In genomic region chr1:225565845-225566244, GRCh38 we compare ENCODE assay signal across 1 cellular context.
TF ChIP-seq lines count a peak whose summit lies in the region.

No MANE protein-coding gene starts in this region.

TF ChIP-seq in WTC11, 78 proteins besides CTCF, POLR2A, EP300 and RAD21 (continued from another document):
- no peak for TF ChIP-seq AFF4 (CRISPR knock-in tag; IDR thresholded peaks at IDR 0.05; ENCODE audit: borderline replicate concordance)
- TF ChIP-seq, protein P1, sequence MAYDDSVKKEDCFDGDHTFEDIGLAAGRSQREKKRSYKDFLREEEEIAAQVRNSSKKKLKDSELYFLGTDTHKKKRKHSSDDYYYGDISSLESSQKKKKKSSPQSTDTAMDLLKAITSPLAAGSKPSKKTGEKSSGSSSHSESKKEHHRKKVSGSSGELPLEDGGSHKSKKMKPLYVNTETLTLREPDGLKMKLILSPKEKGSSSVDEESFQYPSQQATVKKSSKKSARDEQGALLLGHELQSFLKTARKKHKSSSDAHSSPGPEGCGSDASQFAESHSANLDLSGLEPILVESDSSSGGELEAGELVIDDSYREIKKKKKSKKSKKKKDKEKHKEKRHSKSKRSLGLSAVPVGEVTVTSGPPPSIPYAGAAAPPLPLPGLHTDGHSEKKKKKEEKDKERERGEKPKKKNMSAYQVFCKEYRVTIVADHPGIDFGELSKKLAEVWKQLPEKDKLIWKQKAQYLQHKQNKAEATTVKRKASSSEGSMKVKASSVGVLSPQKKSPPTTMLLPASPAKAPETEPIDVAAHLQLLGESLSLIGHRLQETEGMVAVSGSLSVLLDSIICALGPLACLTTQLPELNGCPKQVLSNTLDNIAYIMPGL (CRISPR knock-in tag; IDR thresholded peaks at IDR 0.05): no peak
- TF ChIP-seq ZNF532 (CRISPR knock-in tag; IDR thresholded peaks at IDR 0.05; ENCODE audit: borderline replicate concordance): no peak
- TF ChIP-seq ZNF396 (CRISPR knock-in tag; IDR thresholded peaks at IDR 0.05; ENCODE audit: borderline replicate concordance): no peak
- TF ChIP-seq NFE2L1 (CRISPR knock-in tag; IDR thresholded peaks at IDR 0.05): no peak
- TF ChIP-seq ZMAT4 (CRISPR knock-in tag; IDR thresholded peaks at IDR 0.05): no peak
- TF ChIP-seq, protein P2, sequence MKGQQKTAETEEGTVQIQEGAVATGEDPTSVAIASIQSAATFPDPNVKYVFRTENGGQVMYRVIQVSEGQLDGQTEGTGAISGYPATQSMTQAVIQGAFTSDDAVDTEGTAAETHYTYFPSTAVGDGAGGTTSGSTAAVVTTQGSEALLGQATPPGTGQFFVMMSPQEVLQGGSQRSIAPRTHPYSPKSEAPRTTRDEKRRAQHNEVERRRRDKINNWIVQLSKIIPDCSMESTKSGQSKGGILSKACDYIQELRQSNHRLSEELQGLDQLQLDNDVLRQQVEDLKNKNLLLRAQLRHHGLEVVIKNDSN (CRISPR knock-in tag; IDR thresholded peaks at IDR 0.05): no peak
- TF ChIP-seq, protein P3, sequence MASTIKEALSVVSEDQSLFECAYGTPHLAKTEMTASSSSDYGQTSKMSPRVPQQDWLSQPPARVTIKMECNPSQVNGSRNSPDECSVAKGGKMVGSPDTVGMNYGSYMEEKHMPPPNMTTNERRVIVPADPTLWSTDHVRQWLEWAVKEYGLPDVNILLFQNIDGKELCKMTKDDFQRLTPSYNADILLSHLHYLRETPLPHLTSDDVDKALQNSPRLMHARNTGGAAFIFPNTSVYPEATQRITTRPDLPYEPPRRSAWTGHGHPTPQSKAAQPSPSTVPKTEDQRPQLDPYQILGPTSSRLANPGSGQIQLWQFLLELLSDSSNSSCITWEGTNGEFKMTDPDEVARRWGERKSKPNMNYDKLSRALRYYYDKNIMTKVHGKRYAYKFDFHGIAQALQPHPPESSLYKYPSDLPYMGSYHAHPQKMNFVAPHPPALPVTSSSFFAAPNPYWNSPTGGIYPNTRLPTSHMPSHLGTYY (CRISPR knock-in tag; IDR thresholded peaks at IDR 0.05): no peak
